17 cellular contexts compared by ENCODE assay signal in genomic region chr12:104635944-104636343, GRCh38.
DNase-seq lines count a peak whose midpoint lies in the region; ATAC-seq, FAIRE-seq and TF ChIP-seq lines count a peak whose summit lies in the region.
"Had no signal": no experiment of that assay in that cellular context is flagged by ENCODE, and none has a peak within 500 bp of the region (broad histone marks: within the 10 kb centered on the region; RNA-seq: fewer than 3 reads in every experiment).

No MANE protein-coding gene starts in this region.

- no peaks in the 10 kb centered on the region for H3K79me2 ChIP-seq in HepG2 (ENCODE audit: insufficient read depth, low read length)
- peaks cover 31% of the 10 kb centered on the region for H3K79me2 ChIP-seq in K562 (ENCODE audit: control insufficient read depth, insufficient read depth, low read length)

- POLR2A ChIA-PET in HepG2 (lab: Yijun Ruan, JAX) (no interaction called here), K562 (lab: Yijun Ruan, JAX) (interaction anchor here (0.8 kb wide), 1 partner anchor 16 kb away, joined by 3 read pairs; no protein-coding TSS in a partner anchor)

- no peak overlapping the region for H3K27ac ChIP-seq in HepG2 (ENCODE audit: extremely low read length, insufficient read depth, low read length)
- no peak overlapping the region for H3K27ac ChIP-seq in right lobe of liver
- no peak overlapping the region for H3K27ac ChIP-seq in K562 (ENCODE audit: extremely low read depth, low read depth, low read length)

- TF ChIP-seq POLR2A in HepG2 (IDR thresholded peaks at IDR 0.05; ENCODE audit: insufficient read depth in 1 of 2, low read depth in 2 of 2, low read length in 2 of 2) = no peak
- TF ChIP-seq POLR2A in right lobe of liver (IDR thresholded peaks at IDR 0.05) = no peak
- TF ChIP-seq POLR2A in K562 (conservative IDR thresholded peaks at IDR 0.05) = no peak

- peaks cover 7% of the 10 kb centered on the region for H3K27me3 Mint-ChIP-seq in nephron progenitor cell (ENCODE audit: low read depth, poor library complexity)
- H3K27me3 Mint-ChIP-seq: CD4-positive, alpha-beta T cell had no signal

- no peaks in the 10 kb centered on the region for H3K36me3 ChIP-seq in HepG2 (replicated peaks in 1 of 2; ENCODE audit: control insufficient read depth in 1 of 2, insufficient read depth in 2 of 2, low read length in 2 of 2)
- no peaks in the 10 kb centered on the region for H3K36me3 ChIP-seq in right lobe of liver
- peaks cover 9% of the 10 kb centered on the region; the same call in 2 of the 3 replicates for H3K36me3 ChIP-seq in K562 (ENCODE audit: control insufficient read depth, insufficient read depth, low read length)

- no peak overlapping the region for H3K4me3 Mint-ChIP-seq in nephron progenitor cell
- H3K4me3 Mint-ChIP-seq: CD4-positive, alpha-beta T cell; H9 had no signal

- H3K4me1 ChIP-seq in HepG2 (ENCODE audit: insufficient read depth, low read length) (no peaks in the 10 kb centered on the region), right lobe of liver (no peaks in the 10 kb centered on the region), K562 (replicated peaks in 1 of 2; ENCODE audit: control insufficient read depth in 2 of 2, insufficient read depth in 2 of 2, low read length in 2 of 2) (peaks cover 4 to 9% of the 10 kb centered on the region in 2 experiments; a peak in 2 of 5 replicates)

- H3K27me3 ChIP-seq in HepG2 (ENCODE audit: control insufficient read depth in 1 of 2, insufficient read depth in 2 of 2, low read length in 2 of 2) = peaks cover 0 to 28% of the 10 kb centered on the region in 2 experiments; a peak in 1 of 5 replicates
- no peaks in the 10 kb centered on the region for H3K27me3 ChIP-seq in right lobe of liver
- H3K27me3 ChIP-seq in K562 (ENCODE audit: control insufficient read depth in 2 of 2, insufficient read depth in 2 of 2, low read length in 2 of 2) = no peaks in the 10 kb centered on the region
- H3K27me3 ChIP-seq: BLaER1 treated with 17β-estradiol and CSF1 and Interleukin-3, amounts not matched to agents 10 nM and 100 nM had no signal

- 19% methylated on average over 4 of the region's 4 CpGs for WGBS in HepG2 (ENCODE audit: low lambda C conversion rate)
- 78% methylated on average over 2 of the region's 4 CpGs for WGBS in right lobe of liver (ENCODE audit: insufficient coverage, low coverage, low lambda C conversion rate, missing lambda C conversion rate)
- 96% methylated on average over 4 of the region's 4 CpGs for WGBS in K562 (ENCODE audit: insufficient coverage, low coverage, missing lambda C conversion rate)

- TF ChIP-seq EP300 in HepG2 (IDR thresholded peaks at IDR 0.05; ENCODE audit: low read depth in 2 of 2, low read length in 2 of 2) = no peak
- no peak for TF ChIP-seq EP300 in HepG2 (CRISPR knock-in tag; IDR thresholded peaks at IDR 0.05; ENCODE audit: borderline replicate concordance)
- no peak for TF ChIP-seq EP300 in K562 (IDR thresholded peaks at IDR 0.05; ENCODE audit: low read length)

- H3K36me3 Mint-ChIP-seq in nephron progenitor cell (ENCODE audit: low read depth) = peaks cover 27% of the 10 kb centered on the region

- no peak overlapping the region for H3K4me3 ChIP-seq in HepG2 (replicated peaks in 1 of 3; ENCODE audit: insufficient read depth in 1 of 3, low read depth in 2 of 3, low read length in 3 of 3)
- no peak overlapping the region for H3K4me3 ChIP-seq in right lobe of liver
- H3K4me3 ChIP-seq in K562 = no peak overlapping the region
- H3K4me3 ChIP-seq: BLaER1 treated with 17β-estradiol and CSF1 and Interleukin-3, amounts not matched to agents 10 nM and 100 nM had no signal

- peaks cover 44% of the 10 kb centered on the region for H3K4me1 Mint-ChIP-seq in nephron progenitor cell

- H2AFZ ChIP-seq in HepG2 (ENCODE audit: low read length) (no peak overlapping the region), K562 (ENCODE audit: low read depth, low read length) (no peak overlapping the region)

- no peak for FAIRE-seq in HepG2 (lab: Jason Lieb, UNC)
- no peak for FAIRE-seq in K562 (lab: Jason Lieb, UNC)
- FAIRE-seq: G401.6, GM12891 had no signal

- peaks cover 15% of the 10 kb centered on the region for H3K9me3 Mint-ChIP-seq in nephron progenitor cell

- no peak overlapping the region for H3K9ac ChIP-seq in HepG2 (ENCODE audit: insufficient read depth, low read depth, low read length)
- no peak overlapping the region for H3K9ac ChIP-seq in K562 (ENCODE audit: insufficient read depth in 1 of 2, low read depth in 2 of 2, low read length in 2 of 2)
- H3K9ac ChIP-seq: BLaER1 treated with 17β-estradiol and CSF1 and Interleukin-3, amounts not matched to agents 10 nM and 100 nM had no signal

- no peak for ATAC-seq in HepG2
- no peak for ATAC-seq in right lobe of liver
- ATAC-seq in K562 = no peak

- H3K4me2 ChIP-seq in HepG2 (ENCODE audit: low read depth, low read length) (no peak overlapping the region), K562 (ENCODE audit: insufficient read depth, low read length) (no peak overlapping the region)
- H3K4me2 ChIP-seq: BLaER1 treated with 17β-estradiol and CSF1 and Interleukin-3, amounts not matched to agents 10 nM and 100 nM had no signal

- no peaks in the 10 kb centered on the region for H3K9me1 ChIP-seq in K562 (ENCODE audit: control insufficient read depth, insufficient read depth, low read length)

- no peaks in the 10 kb centered on the region for H4K20me1 ChIP-seq in HepG2 (ENCODE audit: insufficient read depth, low read length)
- no peaks in the 10 kb centered on the region for H4K20me1 ChIP-seq in K562 (replicated peaks; ENCODE audit: control insufficient read depth, insufficient read depth, low read length)

- intact Hi-C loops in HepG2 (cut with micrococcal nuclease; ENCODE audit: unreplicated experiment) = no loop called here
- intact Hi-C loops in right lobe of liver (cut with DNase I) = no loop called here
- intact Hi-C loops in K562 (cut with micrococcal nuclease) = no loop called here

- DNase-seq in HepG2 (ENCODE audit: low spot score) (no peak), right lobe of liver (no peak), K562 (ENCODE audit: extremely low read depth in 1 of 4, low spot score in 3 of 4) (no peak), nephron progenitor cell (no peak), ureter (ENCODE audit: low spot score) (no peak), DMS79 treated with DMSO at 0.1 percent for 48 hours (lab: John Stamatoyannopoulos, UW) (no peak), NCI-H510A treated with DMSO at 0.1 percent for 48 hours (lab: John Stamatoyannopoulos, UW) (no peak)
- DNase-seq: 8988T; AML-193; CD4-positive, alpha-beta T cell; DMS79; EL; GOT3; H9 had no signal

- H3K9me3 ChIP-seq in HepG2 (ENCODE audit: low read length) (no peaks in the 10 kb centered on the region), right lobe of liver (no peaks in the 10 kb centered on the region), K562 (replicated peaks; ENCODE audit: control insufficient read depth, insufficient read depth, low read depth, low read length) (peaks cover 2% of the 10 kb centered on the region; the same call in 1 of the 2 replicates)

- CTCF ChIA-PET in HepG2 (lab: Yijun Ruan, JAX; ENCODE audit: low intra/inter-chr PET ratio, low total read pairs) (no interaction called here), K562 (lab: Yijun Ruan, JAX; ENCODE audit: low intra/inter-chr PET ratio) (no interaction called here)

- peak overlapping the region; percentile 68 for H3K27ac Mint-ChIP-seq in nephron progenitor cell
- H3K27ac Mint-ChIP-seq: CD4-positive, alpha-beta T cell; H9 had no signal

- TF ChIP-seq RAD21 in HepG2 (CRISPR knock-in tag; IDR thresholded peaks at IDR 0.05) (no peak), K562 (CRISPR knock-in tag; conservative IDR thresholded peaks at IDR 0.05 in 1 of 2, IDR thresholded peaks at IDR 0.05 in 1 of 2) (no peak)

- BruUV-seq in HepG2 (replicated peaks; lab: Mats Ljungman, UMichigan) = no TSS peak
- BruUV-seq in K562 (replicated peaks; lab: Mats Ljungman, UMichigan) = no TSS peak

- TF ChIP-seq CTCF in HepG2 (CRISPR knock-in tag; IDR thresholded peaks at IDR 0.05) (no peak), right lobe of liver (IDR thresholded peaks at IDR 0.05) (no peak), K562 (IDR thresholded peaks at IDR 0.05 in 2 of 3, conservative IDR thresholded peaks at IDR 0.05 in 1 of 3; ENCODE audit: insufficient read depth in 2 of 3, low read depth in 1 of 3, low read length in 3 of 3) (no peak), nephron progenitor cell (IDR thresholded peaks at IDR 0.05) (no peak)

- in situ Hi-C loops in HepG2 (cut with HindIII; ENCODE audit: extremely low pct_ligation_motif_present, low pct_unique_long_range_greater_than_20kb) = no loop called here
- in situ Hi-C loops in K562 (cut with MboI) = no loop called here

TF ChIP-seq in HepG2, 621 proteins besides CTCF, POLR2A, EP300 and RAD21:
- TF ChIP-seq ATAD3A (CRISPR knock-in tag; IDR thresholded peaks at IDR 0.05) (no peak), HOXA5 (CRISPR knock-in tag; IDR thresholded peaks at IDR 0.05) (no peak), ZNF629 (CRISPR knock-in tag; conservative IDR thresholded peaks at IDR 0.05) (peak; percentile 33; the same call in 1 of the 2 replicates), CREB3 (CRISPR knock-in tag; IDR thresholded peaks at IDR 0.05) (no peak)
TF ChIP-seq in HepG2: peak in this region for 1.

TF ChIP-seq in K562, 482 proteins besides CTCF, POLR2A, EP300 and RAD21:
- TF ChIP-seq ADNP (tag; IDR thresholded peaks at IDR 0.05) (peak; percentile 54; the same call in 1 of the 2 replicates), BCOR (IDR thresholded peaks at IDR 0.05) (0 out of 2 replicates have a peak, but pooled peaks have one; percentile 6), PHF8 (IDR thresholded peaks at IDR 0.05; ENCODE audit: borderline replicate concordance, low read length) (no peak), RBM25 (IDR thresholded peaks at IDR 0.05; ENCODE audit: low read depth, low read length, severe bottlenecking) (peak; percentile 79), ZNF263 (CRISPR knock-in tag; IDR thresholded peaks at IDR 0.05; ENCODE audit: borderline replicate concordance) (no peak), ARHGAP35 (IDR thresholded peaks at IDR 0.05; ENCODE audit: partially characterized antibody) (no peak), STAG1 (CRISPR knock-in tag; IDR thresholded peaks at IDR 0.05; ENCODE audit: borderline replicate concordance) (no peak), NCOR1 (IDR thresholded peaks at IDR 0.05) (no peak)
- TF ChIP-seq, protein P1, sequence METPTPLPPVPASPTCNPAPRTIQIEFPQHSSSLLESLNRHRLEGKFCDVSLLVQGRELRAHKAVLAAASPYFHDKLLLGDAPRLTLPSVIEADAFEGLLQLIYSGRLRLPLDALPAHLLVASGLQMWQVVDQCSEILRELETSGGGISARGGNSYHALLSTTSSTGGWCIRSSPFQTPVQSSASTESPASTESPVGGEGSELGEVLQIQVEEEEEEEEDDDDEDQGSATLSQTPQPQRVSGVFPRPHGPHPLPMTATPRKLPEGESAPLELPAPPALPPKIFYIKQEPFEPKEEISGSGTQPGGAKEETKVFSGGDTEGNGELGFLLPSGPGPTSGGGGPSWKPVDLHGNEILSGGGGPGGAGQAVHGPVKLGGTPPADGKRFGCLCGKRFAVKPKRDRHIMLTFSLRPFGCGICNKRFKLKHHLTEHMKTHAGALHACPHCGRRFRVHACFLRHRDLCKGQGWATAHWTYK (CRISPR knock-in tag; IDR thresholded peaks at IDR 0.05) = no peak

Comparison
In these comparisons a context has a peak if more than half of its experiments do, and no peak if none do; other contexts are left out.
1. Of the 241 proteins assayed by ChIP-seq in both HepG2 and K562: peak only in HepG2: none; only in K562: ADNP; in both: none; in neither: 240.